Comparison of ENCODE assay signal across 29 cellular contexts in the genomic region with DNA sequence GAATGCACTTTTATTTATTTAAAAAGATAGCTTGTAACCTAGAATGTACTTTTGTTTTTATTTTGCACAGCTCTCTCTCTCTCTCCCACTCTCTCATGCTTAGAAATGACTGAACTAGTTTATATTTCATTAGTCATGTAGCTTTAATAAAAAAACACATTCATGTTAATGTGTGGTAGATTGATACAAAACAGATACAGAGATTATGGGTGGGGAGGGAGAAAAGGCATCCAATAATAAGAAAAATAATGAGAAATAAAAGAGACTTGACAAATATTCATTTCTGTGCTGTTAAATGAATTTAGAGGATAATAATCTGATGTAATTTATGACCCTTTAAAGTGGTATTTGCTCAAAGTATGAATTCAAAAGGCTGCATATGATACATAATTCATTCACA.
"Had no signal": no experiment of that assay in that cellular context is flagged by ENCODE, and none has a peak within 500 bp of the region (broad histone marks: within the 10 kb centered on the region; RNA-seq: fewer than 3 reads in every experiment).

No MANE protein-coding gene starts in this region.

- H3K4me3 ChIP-seq: coronary artery, dorsolateral prefrontal cortex, esophagus muscularis mucosa had no signal

- H3K4me3 Mint-ChIP-seq: activated CD4-positive, alpha-beta memory T cell treated with anti-CD3 and anti-CD28 coated beads, Interleukin-2, amount 10 ng/mL, durations not matched to agents 7 days and 5 days; activated CD4-positive, alpha-beta T cell treated with anti-CD3 and anti-CD28 coated beads, Interleukin-2, amount 10 ng/mL, durations not matched to agents 7 days and 5 days; activated naive CD4-positive, alpha-beta T cell treated with anti-CD3 and anti-CD28 coated beads, Interleukin-2, amount 10 ng/mL, durations not matched to agents 7 days and 5 days; activated naive CD8-positive, alpha-beta T cell treated with anti-CD3 and anti-CD28 coated beads, Interleukin-2, amount 10 ng/mL, durations not matched to agents 7 days and 5 days; activated T-cell treated with anti-CD3 and anti-CD28 coated beads, Interleukin-2, amount 50 U/mL, for 24 hours; activated T-cell treated with anti-CD3 and anti-CD28 coated beads, Interleukin-2, amount 50 U/mL, for 72 hours; central memory CD8-positive, alpha-beta T cell; dendritic cell treated with granulocyte-macrophage colony-stimulating factor and Interleukin-4, amounts not matched to agents 40 ng/mL and 50 ng/mL, for 4 days; endodermal cell; WTC11 had no signal

- H3K27ac ChIP-seq: brain microvascular endothelial cell, coronary artery, dorsolateral prefrontal cortex, esophagus muscularis mucosa had no signal

- H3K9me3 Mint-ChIP-seq: activated CD4-positive, alpha-beta memory T cell treated with anti-CD3 and anti-CD28 coated beads, Interleukin-2, amount 10 ng/mL, durations not matched to agents 7 days and 5 days; activated CD4-positive, alpha-beta T cell treated with anti-CD3 and anti-CD28 coated beads, Interleukin-2, amount 10 ng/mL, durations not matched to agents 7 days and 5 days; activated naive CD4-positive, alpha-beta T cell treated with anti-CD3 and anti-CD28 coated beads, Interleukin-2, amount 10 ng/mL, durations not matched to agents 7 days and 5 days; activated naive CD4-positive, alpha-beta T cell treated with anti-CD3 and anti-CD28 coated beads, Interleukin-2, amount 50 U/mL, for 72 hours; activated naive CD8-positive, alpha-beta T cell treated with anti-CD3 and anti-CD28 coated beads, Interleukin-2, amount 10 ng/mL, durations not matched to agents 7 days and 5 days; activated T-cell treated with anti-CD3 and anti-CD28 coated beads, Interleukin-2, amount 50 U/mL, for 24 hours; activated T-cell treated with anti-CD3 and anti-CD28 coated beads, Interleukin-2, amount 50 U/mL, for 72 hours; central memory CD8-positive, alpha-beta T cell; dendritic cell treated with granulocyte-macrophage colony-stimulating factor and Interleukin-4, amounts not matched to agents 40 ng/mL and 50 ng/mL, for 4 days; endodermal cell; WTC11 had no signal

- DNase-seq: activated CD4-positive, alpha-beta memory T cell treated with anti-CD3 and anti-CD28 coated beads, Interleukin-2, amount 10 ng/mL, durations not matched to agents 7 days and 5 days; activated CD4-positive, alpha-beta T cell treated with anti-CD3 and anti-CD28 coated beads for 1 hour; activated CD4-positive, alpha-beta T cell treated with anti-CD3 and anti-CD28 coated beads for 4 hours; activated CD4-positive, alpha-beta T cell treated with anti-CD3 and anti-CD28 coated beads, Interleukin-2, amount 10 ng/mL, durations not matched to agents 7 days and 5 days; activated CD4-positive, alpha-beta T cell treated with anti-CD3 and anti-CD28 coated beads, Interleukin-2, amount 50 U/mL, for 4 hours; activated CD8-positive, alpha-beta memory T cell treated with anti-CD3 and anti-CD28 coated beads, Interleukin-2, amount 50 U/mL, for 48 hours; activated gamma-delta T cell; activated naive CD4-positive, alpha-beta T cell; activated naive CD4-positive, alpha-beta T cell treated with anti-CD3 and anti-CD28 coated beads, Interleukin-2, amount 10 ng/mL, durations not matched to agents 7 days and 5 days; activated naive CD8-positive, alpha-beta T cell treated with anti-CD3 and anti-CD28 coated beads, Interleukin-2, amount 10 ng/mL, durations not matched to agents 7 days and 5 days; activated T-cell treated with anti-CD3 and anti-CD28 coated beads for 4 hours; activated T-cell treated with anti-CD3 and anti-CD28 coated beads, Interleukin-2, amount 50 U/mL, for 24 hours; activated T-cell treated with anti-CD3 and anti-CD28 coated beads, Interleukin-2, amount 50 U/mL, for 72 hours; amniotic stem cell; anterior cingulate cortex; brain microvascular endothelial cell; dorsolateral prefrontal cortex; effector memory CD4-positive, alpha-beta T cell; endodermal cell; erythroblast; foreskin fibroblast; head of caudate nucleus; T-helper 2 cell had no signal

- H3K27me3 ChIP-seq: brain microvascular endothelial cell, dorsolateral prefrontal cortex, esophagus muscularis mucosa had no signal

- H3K27me3 Mint-ChIP-seq: activated CD4-positive, alpha-beta memory T cell treated with anti-CD3 and anti-CD28 coated beads, Interleukin-2, amount 10 ng/mL, durations not matched to agents 7 days and 5 days; activated CD4-positive, alpha-beta T cell treated with anti-CD3 and anti-CD28 coated beads, Interleukin-2, amount 10 ng/mL, durations not matched to agents 7 days and 5 days; activated naive CD4-positive, alpha-beta T cell treated with anti-CD3 and anti-CD28 coated beads, Interleukin-2, amount 10 ng/mL, durations not matched to agents 7 days and 5 days; activated naive CD8-positive, alpha-beta T cell treated with anti-CD3 and anti-CD28 coated beads, Interleukin-2, amount 10 ng/mL, durations not matched to agents 7 days and 5 days; activated T-cell treated with anti-CD3 and anti-CD28 coated beads, Interleukin-2, amount 50 U/mL, for 24 hours; central memory CD8-positive, alpha-beta T cell; dendritic cell treated with granulocyte-macrophage colony-stimulating factor and Interleukin-4, amounts not matched to agents 40 ng/mL and 50 ng/mL, for 4 days had no signal

- H3K36me3 Mint-ChIP-seq: activated naive CD4-positive, alpha-beta T cell treated with anti-CD3 and anti-CD28 coated beads, Interleukin-2, amount 50 U/mL, for 72 hours; WTC11 had no signal

- H3K4me1 Mint-ChIP-seq: activated CD4-positive, alpha-beta memory T cell treated with anti-CD3 and anti-CD28 coated beads, Interleukin-2, amount 10 ng/mL, durations not matched to agents 7 days and 5 days; activated CD4-positive, alpha-beta T cell treated with anti-CD3 and anti-CD28 coated beads, Interleukin-2, amount 10 ng/mL, durations not matched to agents 7 days and 5 days; activated naive CD4-positive, alpha-beta T cell treated with anti-CD3 and anti-CD28 coated beads, Interleukin-2, amount 10 ng/mL, durations not matched to agents 7 days and 5 days; activated naive CD8-positive, alpha-beta T cell treated with anti-CD3 and anti-CD28 coated beads, Interleukin-2, amount 10 ng/mL, durations not matched to agents 7 days and 5 days; central memory CD8-positive, alpha-beta T cell; WTC11 had no signal

- H3K9me3 ChIP-seq: esophagus muscularis mucosa had no signal

- ATAC-seq: activated naive CD4-positive, alpha-beta T cell treated with anti-CD3 and anti-CD28 coated beads, Interleukin-2, amount 50 U/mL, for 72 hours; activated T-cell treated with anti-CD3 and anti-CD28 coated beads, Interleukin-2, amount 50 U/mL, for 72 hours; WTC11 had no signal

- H3K36me3 ChIP-seq: brain microvascular endothelial cell had no signal

- H3K27ac Mint-ChIP-seq: activated CD4-positive, alpha-beta memory T cell treated with anti-CD3 and anti-CD28 coated beads, Interleukin-2, amount 10 ng/mL, durations not matched to agents 7 days and 5 days; activated CD4-positive, alpha-beta T cell treated with anti-CD3 and anti-CD28 coated beads, Interleukin-2, amount 10 ng/mL, durations not matched to agents 7 days and 5 days; activated naive CD4-positive, alpha-beta T cell treated with anti-CD3 and anti-CD28 coated beads, Interleukin-2, amount 10 ng/mL, durations not matched to agents 7 days and 5 days; activated naive CD4-positive, alpha-beta T cell treated with anti-CD3 and anti-CD28 coated beads, Interleukin-2, amount 50 U/mL, for 72 hours; activated naive CD8-positive, alpha-beta T cell treated with anti-CD3 and anti-CD28 coated beads, Interleukin-2, amount 10 ng/mL, durations not matched to agents 7 days and 5 days; activated T-cell treated with anti-CD3 and anti-CD28 coated beads, Interleukin-2, amount 50 U/mL, for 24 hours; dendritic cell treated with granulocyte-macrophage colony-stimulating factor and Interleukin-4, amounts not matched to agents 40 ng/mL and 50 ng/mL, for 4 days; endodermal cell; WTC11 had no signal
